In genomic region chr10:74862625-74863024, GRCh38 we compare ENCODE assay signal across 26 cellular contexts.
"Had no signal": no experiment of that assay in that cellular context is flagged by ENCODE, and none has a peak within 500 bp of the region (broad histone marks: within the 10 kb centered on the region; RNA-seq: fewer than 3 reads in every experiment).

No MANE protein-coding gene starts in this region.

- DNase-seq: activated CD4-positive, alpha-beta memory T cell treated with anti-CD3 and anti-CD28 coated beads for 36 hours; activated CD4-positive, alpha-beta T cell treated with anti-CD3 and anti-CD28 coated beads, Interleukin-2, amount 10 ng/mL, durations not matched to agents 24 days and 14 days; activated CD4-positive, CD25-positive, alpha-beta regulatory T cell treated with anti-CD3 and anti-CD28 coated beads, Interleukin-2, amount 50 U/mL, for 72 hours; activated CD8-positive, alpha-beta memory T cell treated with anti-CD3 and anti-CD28 coated beads, Interleukin-2, amount 50 U/mL, for 4 hours; activated effector memory CD4-positive, alpha-beta T cell treated with anti-CD3 and anti-CD28 coated beads, Interleukin-2, amount 50 U/mL, for 16 hours; activated naive CD4-positive, alpha-beta T cell treated with anti-CD3 and anti-CD28 coated beads, Interleukin-2, amount 10 ng/mL, durations not matched to agents 7 days and 5 days; activated naive CD8-positive, alpha-beta T cell treated with anti-CD3 and anti-CD28 coated beads, Interleukin-2, amount 10 ng/mL, durations not matched to agents 7 days and 5 days; activated T-cell treated with anti-CD3 and anti-CD28 coated beads, Interleukin-2, amount 50 U/mL, for 1 hour; amygdala; caudate nucleus; kidney; left colon; mammary epithelial cell; naive thymus-derived CD4-positive, alpha-beta T cell; stimulated activated CD4-positive, alpha-beta T cell treated with anti-CD3 and anti-CD28 coated beads, Interleukin-4, amount 100 ng/mL, for 1 hour; stimulated activated naive CD8-positive, alpha-beta T cell treated with anti-CD3 and anti-CD28 coated beads, Interleukin-15, Interleukin-2, amounts not matched to agents 100 U/mL and 50 U/mL, for 24 hours; T-helper 17 cell; T1000; testis; transverse colon; WERI-Rb-1 had no signal

- FAIRE-seq: endothelial cell of umbilical vein, kidney, urothelium cell line had no signal

- H3K27me3 ChIP-seq: gastroesophageal sphincter, hepatocyte, right atrium auricular region, testis, transverse colon had no signal

- H2AFZ ChIP-seq: hepatocyte had no signal

- H3K9me3 ChIP-seq: gastroesophageal sphincter, right atrium auricular region, testis, transverse colon had no signal

- H3K4me3 ChIP-seq: gastroesophageal sphincter, hepatocyte, right atrium auricular region, testis, transverse colon had no signal

- H3K27ac ChIP-seq: gastroesophageal sphincter, hepatocyte, right atrium auricular region, testis, transverse colon, WERI-Rb-1 had no signal

- H3K4me2 ChIP-seq: hepatocyte had no signal

- ATAC-seq: gastroesophageal sphincter; left colon; stimulated activated naive CD8-positive, alpha-beta T cell treated with anti-CD3 and anti-CD28 coated beads, Interleukin-15, Interleukin-2, amounts not matched to agents 100 U/mL and 50 U/mL, for 24 hours; T-helper 17 cell had no signal

- H3K36me3 ChIP-seq: gastroesophageal sphincter, right atrium auricular region, transverse colon, WERI-Rb-1 had no signal
